ENCODE assay signal across 8 cellular contexts in the genomic region with DNA sequence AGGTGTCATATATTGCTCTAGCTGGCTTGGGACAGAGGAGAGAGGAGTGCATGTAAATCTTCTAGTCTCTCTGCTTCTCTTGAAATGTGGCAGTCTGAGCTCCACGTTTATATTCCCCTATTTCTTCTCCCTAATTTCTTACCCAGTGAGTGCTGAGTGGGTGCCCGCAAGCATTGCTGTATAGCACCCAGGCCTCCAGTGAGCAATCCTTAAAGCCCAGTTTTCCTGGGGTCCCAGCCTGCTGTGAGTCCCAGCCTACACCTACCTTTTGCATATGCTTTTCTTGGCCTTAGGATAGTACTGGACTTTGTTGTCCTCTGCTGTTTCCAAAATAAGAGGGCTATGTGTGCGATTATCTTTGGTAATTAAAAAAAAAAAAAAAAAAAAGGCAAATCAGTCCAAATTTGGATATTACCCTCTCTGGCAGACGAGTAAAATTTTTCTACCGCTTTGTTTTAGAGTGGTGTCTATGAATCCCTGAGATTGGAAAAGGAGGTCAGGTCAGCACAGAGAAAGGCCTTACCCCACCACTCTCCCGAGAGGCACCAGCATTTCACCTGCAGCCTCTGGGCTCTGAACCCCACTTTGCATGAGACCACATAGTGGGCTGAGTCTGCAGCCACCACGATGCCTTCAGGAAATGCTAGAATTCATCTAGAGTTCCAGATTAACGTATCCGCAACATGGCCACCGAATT. TPM values are rescaled to one million over a fixed set of nuclear protein-coding genes. Genes with fewer than 3 reads are reported as not detected.
DNase-seq lines count a peak whose midpoint lies in the region; ATAC-seq and TF ChIP-seq lines count a peak whose summit lies in the region.

No MANE protein-coding gene starts in this region.

- DNase-seq in EL (peak; percentile 13), coronary artery (ENCODE audit: low spot score) (no peak), myocyte (ENCODE audit: low read depth) (peak; percentile 14), NCI-H1417 treated with DMSO at 0.1 percent for 48 hours (lab: John Stamatoyannopoulos, UW) (no peak)
- DNase-seq in activated CD8-positive, alpha-beta T cell treated with anti-CD3 and anti-CD28 coated beads for 36 hours, result no peak

- no peaks in the 10 kb centered on the region for H3K4me1 Mint-ChIP-seq in activated CD8-positive, alpha-beta T cell treated with anti-CD3 and anti-CD28 coated beads for 36 hours (ENCODE audit: low read depth)

- no peak overlapping the region for H3K27ac Mint-ChIP-seq in activated CD8-positive, alpha-beta T cell treated with anti-CD3 and anti-CD28 coated beads for 36 hours

- intact Hi-C loops in activated CD8-positive, alpha-beta T cell treated with anti-CD3 and anti-CD28 coated beads for 36 hours (cut with micrococcal nuclease), result no loop called here

- no peak overlapping the region for H3K4me3 Mint-ChIP-seq in activated CD8-positive, alpha-beta T cell treated with anti-CD3 and anti-CD28 coated beads for 36 hours

- H3K27me3 Mint-ChIP-seq in activated CD8-positive, alpha-beta T cell treated with anti-CD3 and anti-CD28 coated beads for 36 hours, result peaks cover 8% of the 10 kb centered on the region

- H3K4me3 ChIP-seq in coronary artery, result peak overlapping the region; percentile 70

- ATAC-seq in HG03139 (IDR thresholded peaks at IDR 0.05; ENCODE audit: unreplicated experiment), result peak; percentile 54
- no peak for ATAC-seq in GM21529 (IDR thresholded peaks at IDR 0.05; ENCODE audit: unreplicated experiment)
- ATAC-seq in activated CD8-positive, alpha-beta T cell treated with anti-CD3 and anti-CD28 coated beads for 36 hours, result no peak
- no peak for ATAC-seq in HG03378 (IDR thresholded peaks at IDR 0.05; ENCODE audit: unreplicated experiment)

- CTCF ChIA-PET in activated CD8-positive, alpha-beta T cell treated with anti-CD3 and anti-CD28 coated beads for 36 hours (lab: Charles Lee), result no interaction called here

- no peaks in the 10 kb centered on the region for H3K9me3 Mint-ChIP-seq in activated CD8-positive, alpha-beta T cell treated with anti-CD3 and anti-CD28 coated beads for 36 hours

- H3K36me3 Mint-ChIP-seq in activated CD8-positive, alpha-beta T cell treated with anti-CD3 and anti-CD28 coated beads for 36 hours (ENCODE audit: low read depth), result no peaks in the 10 kb centered on the region

- TF ChIP-seq CTCF in coronary artery (IDR thresholded peaks at IDR 0.05), result no peak
- TF ChIP-seq CTCF in activated CD8-positive, alpha-beta T cell treated with anti-CD3 and anti-CD28 coated beads for 36 hours (IDR thresholded peaks at IDR 0.05), result no peak

- peak overlapping the region in 1 of 2 donors; percentile 81 for H3K27ac ChIP-seq in coronary artery

- POLR2A ChIA-PET in activated CD8-positive, alpha-beta T cell treated with anti-CD3 and anti-CD28 coated beads for 36 hours (lab: Charles Lee), result no interaction called here

RNA-seq across cellular contexts. Expression of a gene that starts 1.1 kb away (rescaled TPM):
- 76.7 and 84.2 TPM in 2 replicates for total RNA-seq in myocyte
- polyA plus RNA-seq in myocyte (2012), result 81.2 TPM
- not detected for total RNA-seq in activated CD8-positive, alpha-beta T cell treated with anti-CD3 and anti-CD28 coated beads for 36 hours

Comparison
In these comparisons a context has a peak if more than half of its experiments do, and no peak if none do; other contexts are left out.
1. DNase-seq: peak in EL (single experiment) and myocyte (single experiment); none in coronary artery (single experiment), activated CD8-positive, alpha-beta T cell treated with anti-CD3 and anti-CD28 coated beads for 36 hours (single experiment) and NCI-H1417 treated with DMSO at 0.1 percent for 48 hours (single experiment).
2. RNA of a gene that starts 1.1 kb away (total RNA-seq): 76.7 to 84.2 TPM in myocyte; not detected in activated CD8-positive, alpha-beta T cell treated with anti-CD3 and anti-CD28 coated beads for 36 hours; every median in the first group is over 10 times any median in the second.